ENCODE assay signal across 1 cellular context in genomic region chr3:193928354-193929209, GRCh38.
TF ChIP-seq lines count a peak whose summit lies in the region.

No MANE protein-coding gene starts in this region.

TF ChIP-seq in K562, 482 proteins besides CTCF, POLR2A, EP300 and RAD21 (continued from another document and continues in another):
- TF ChIP-seq PHB (CRISPR knock-in tag; IDR thresholded peaks at IDR 0.05) (0 out of 2 replicates have a peak, but pooled peaks have one; percentile 12), ZNF274 (IDR thresholded peaks at IDR 0.05; ENCODE audit: borderline replicate concordance, low read depth, low read length) (no peak), SNRNP70 (optimal IDR thresholded peaks at IDR 0.05; ENCODE audit: low read depth, low read length) (no peak), MEF2A (IDR thresholded peaks at IDR 0.05; ENCODE audit: control insufficient read depth, low read depth, low read length) (no peak), HOXB6 (CRISPR knock-in tag; IDR thresholded peaks at IDR 0.05; ENCODE audit: borderline replicate concordance) (no peak), IRF1 (CRISPR knock-in tag; IDR thresholded peaks at IDR 0.05; ENCODE audit: borderline replicate concordance) (no peak), HDGF (IDR thresholded peaks at IDR 0.05) (no peak), ZNF124 (CRISPR knock-in tag; IDR thresholded peaks at IDR 0.05) (no peak), SNIP1 (IDR thresholded peaks at IDR 0.05; ENCODE audit: low read depth) (no peak), U2AF1 (optimal IDR thresholded peaks at IDR 0.05; ENCODE audit: low read depth, low read length) (no peak), ZNF354B (CRISPR knock-in tag; IDR thresholded peaks at IDR 0.05) (no peak), SFPQ (IDR thresholded peaks at IDR 0.05; ENCODE audit: low read depth, low read length) (no peak), NKRF (IDR thresholded peaks at IDR 0.05; ENCODE audit: borderline replicate concordance) (no peak), HEY1 (CRISPR knock-in tag; IDR thresholded peaks at IDR 0.05; ENCODE audit: borderline replicate concordance) (no peak), ZNF398 (CRISPR knock-in tag; IDR thresholded peaks at IDR 0.05) (no peak), MCM5 (IDR thresholded peaks at IDR 0.05; ENCODE audit: low read depth) (no peak), LEF1 (IDR thresholded peaks at IDR 0.05) (no peak), BACH1 (tag; IDR thresholded peaks at IDR 0.05) (no peak; the same call in 1 of the 2 replicates), POLR2H (tag; IDR thresholded peaks at IDR 0.05; ENCODE audit: low read depth) (peak; percentile 37; the same call in 1 of the 2 replicates), SMARCE1 (IDR thresholded peaks at IDR 0.05) (peak; percentile 58), ZNF766 (CRISPR knock-in tag; conservative IDR thresholded peaks at IDR 0.05) (no peak), ELK3 (CRISPR knock-in tag; IDR thresholded peaks at IDR 0.05) (no peak), GABPB1 (CRISPR knock-in tag; IDR thresholded peaks at IDR 0.05) (no peak), PATZ1 (CRISPR knock-in tag; IDR thresholded peaks at IDR 0.05; ENCODE audit: borderline replicate concordance) (no peak), ZNF551 (CRISPR knock-in tag; IDR thresholded peaks at IDR 0.05) (no peak), POLR2AphosphoS2 (IDR thresholded peaks at IDR 0.05; ENCODE audit: low read length) (no peak), ZBTB26 (CRISPR knock-in tag; IDR thresholded peaks at IDR 0.05) (no peak), E2F1 (CRISPR knock-in tag; IDR thresholded peaks at IDR 0.05) (no peak), CBX2 (IDR thresholded peaks at IDR 0.05; ENCODE audit: insufficient read depth, low read length, poor library complexity, severe bottlenecking) (no peak), NFIX (CRISPR knock-in tag; IDR thresholded peaks at IDR 0.05; ENCODE audit: low read depth) (no peak), RUNX1 (IDR thresholded peaks at IDR 0.05; ENCODE audit: low read depth) (no peak), TAF9B (IDR thresholded peaks at IDR 0.05; ENCODE audit: partially characterized antibody) (no peak), DEAF1 (CRISPR knock-in tag; IDR thresholded peaks at IDR 0.05) (no peak), GTF3C2 (IDR thresholded peaks at IDR 0.05; ENCODE audit: borderline replicate concordance, extremely low read depth, insufficient read length) (no peak), CHD1 (IDR thresholded peaks at IDR 0.05; ENCODE audit: low read length) (no peak), ZNF436 (CRISPR knock-in tag; IDR thresholded peaks at IDR 0.05) (no peak), POLR2B (IDR thresholded peaks at IDR 0.05; ENCODE audit: low read depth, partially characterized antibody) (no peak), ZBTB17 (CRISPR knock-in tag; IDR thresholded peaks at IDR 0.05) (no peak), USF1 (CRISPR knock-in tag; IDR thresholded peaks at IDR 0.05) (no peak), ZNF79 (CRISPR knock-in tag; IDR thresholded peaks at IDR 0.05; ENCODE audit: low read depth) (no peak), ZNF589 (CRISPR knock-in tag; IDR thresholded peaks at IDR 0.05; ENCODE audit: low read depth) (0 out of 2 replicates have a peak, but pooled peaks have one; percentile 48)
